In the genomic region with DNA sequence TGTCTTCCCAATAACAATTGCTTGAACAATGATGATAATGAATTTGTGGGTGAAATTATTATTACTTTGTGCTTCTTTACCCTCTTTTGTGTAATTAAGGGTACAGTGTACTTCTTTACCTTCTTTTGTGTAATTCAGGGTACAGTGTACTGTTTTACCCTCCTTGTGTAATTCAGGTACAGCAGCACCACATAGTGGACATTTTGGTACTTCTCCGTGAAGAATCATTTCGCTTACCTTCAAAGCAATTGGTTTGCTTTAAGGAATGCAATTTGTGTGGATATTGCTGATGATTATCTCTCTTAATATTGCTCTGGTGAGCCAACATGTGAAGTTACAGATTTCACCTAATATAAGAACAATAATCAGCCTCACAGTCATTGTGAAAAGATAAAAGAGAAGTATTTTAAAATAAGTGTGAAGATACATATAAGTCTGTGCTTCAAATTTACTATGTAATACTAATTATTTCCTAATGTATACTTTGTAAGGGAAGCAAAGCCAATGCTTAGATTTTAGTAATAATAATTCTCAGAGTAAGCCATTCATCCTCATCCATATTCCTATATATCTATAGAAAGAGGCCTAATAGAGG, we compare ENCODE assay signal across 9 cellular contexts. TPM values are rescaled to one million over a fixed set of nuclear protein-coding genes. Genes with fewer than 3 reads are reported as not detected.
A peak's percentile ranks its signal among the peaks of the same experiment; 100 is the strongest.
DNase-seq lines count a peak whose midpoint lies in the region; ATAC-seq and TF ChIP-seq lines count a peak whose summit lies in the region.
"Had no signal": no experiment of that assay in that cellular context is flagged by ENCODE, and none has a peak within 500 bp of the region (broad histone marks: within the 10 kb centered on the region; RNA-seq: fewer than 3 reads in every experiment).

No MANE protein-coding gene starts in this region.

- in situ Hi-C loops in KBM-7 (cut with MboI; ENCODE audit: low pct_unique_long_range_greater_than_20kb, low sequenced_read_pairs), result no loop called here

- peak; percentile 85 for ATAC-seq in GM21619 (IDR thresholded peaks at IDR 0.05; ENCODE audit: unreplicated experiment)
- no peak for ATAC-seq in HG03521 (IDR thresholded peaks at IDR 0.05; ENCODE audit: unreplicated experiment)

- H3K27me3 Mint-ChIP-seq in neural crest cell (ENCODE audit: low read depth), result no peaks in the 10 kb centered on the region
- H3K27me3 Mint-ChIP-seq: IgD-negative memory B cell had no signal

- H3K4me1 Mint-ChIP-seq in neural crest cell, result peaks cover 5% of the 10 kb centered on the region

- H3K9me3 Mint-ChIP-seq in neural crest cell, result no peaks in the 10 kb centered on the region
- H3K9me3 Mint-ChIP-seq: IgD-negative memory B cell had no signal

- peak; percentile 88 for TF ChIP-seq CTCF in neural crest cell (conservative IDR thresholded peaks at IDR 0.05)

- peak in 4 of 6 experiments; percentile 3 to 48 (median 27) for DNase-seq in stimulated activated naive CD4-positive, alpha-beta T cell (lab: John Stamatoyannopoulos, UW)
- no peak for DNase-seq in stimulated activated naive CD4-positive, alpha-beta T cell treated with Interleukin-2 at 50 U/mL for 16 hours (lab: John Stamatoyannopoulos, UW)
- DNase-seq in KBM-7 (peak; percentile 57), SKM-1 (lab: John Stamatoyannopoulos, UW; ENCODE audit: unreplicated experiment) (peak; percentile 3), fibroblast of gingiva (ENCODE audit: low read depth) (peak; percentile 49), neural crest cell (ENCODE audit: low read depth, low spot score) (peak; percentile 42)

- no peak overlapping the region for H3K27ac Mint-ChIP-seq in neural crest cell (ENCODE audit: unreplicated experiment)
- H3K27ac Mint-ChIP-seq: IgD-negative memory B cell had no signal

- H3K36me3 Mint-ChIP-seq in neural crest cell (ENCODE audit: low read depth), result no peaks in the 10 kb centered on the region

- H3K4me3 Mint-ChIP-seq in neural crest cell, result no peak overlapping the region
- H3K4me3 Mint-ChIP-seq: IgD-negative memory B cell had no signal

RNA-seq across cellular contexts. Expression of a gene that starts 27.2 kb away (rescaled TPM):
- 31.7 and 33.4 TPM in 2 replicates for total RNA-seq in neural crest cell
